12 cellular contexts compared by ENCODE assay signal in genomic region chr5:157971466-157972324, GRCh38.
DNase-seq lines count a peak whose midpoint lies in the region; ATAC-seq and TF ChIP-seq lines count a peak whose summit lies in the region.
"Had no signal": no experiment of that assay in that cellular context is flagged by ENCODE, and none has a peak within 500 bp of the region (broad histone marks: within the 10 kb centered on the region; RNA-seq: fewer than 3 reads in every experiment).

No MANE protein-coding gene starts in this region.

- H3K27me3 Mint-ChIP-seq in WTC11 (ENCODE audit: low read depth) = no peaks in the 10 kb centered on the region
- H3K27me3 Mint-ChIP-seq in activated CD8-positive, alpha-beta T cell treated with anti-CD3 and anti-CD28 coated beads for 36 hours = peaks cover 11% of the 10 kb centered on the region

- DNase-seq in NCI-H1417 (lab: John Stamatoyannopoulos, UW) (peak; percentile 6 to 53 (median 28)), NCI-H1417 treated with DMSO at 0.1 percent for 48 hours (lab: John Stamatoyannopoulos, UW) (no peak), WTC11 (ENCODE audit: low spot score) (peak; percentile 31), hippocampal formation (lab: John Stamatoyannopoulos, UW) (peak; percentile 8 to 58), superior temporal gyrus (ENCODE audit: extremely low spot score) (peak; percentile 55), NCI-H1436 treated with DMSO at 0.1 percent for 48 hours (lab: John Stamatoyannopoulos, UW) (no peak)
- DNase-seq in activated CD8-positive, alpha-beta T cell treated with anti-CD3 and anti-CD28 coated beads for 36 hours = no peak
- DNase-seq: activated T-cell treated with anti-CD3 and anti-CD28 coated beads for 4 hours, DMS53, KBM-7 had no signal

- TF ChIP-seq CTCF in WTC11 (IDR thresholded peaks at IDR 0.05) = no peak
- TF ChIP-seq CTCF in activated CD8-positive, alpha-beta T cell treated with anti-CD3 and anti-CD28 coated beads for 36 hours (IDR thresholded peaks at IDR 0.05) = no peak

- CTCF ChIA-PET in WTC11 (lab: Charles Lee) = interaction anchor here (0.6 to 2.7 kb wide), 13 partner anchors 20 to 213 kb away, joined by 3 to 15 read pairs (median 4); no protein-coding TSS in a partner anchor
- CTCF ChIA-PET in activated CD8-positive, alpha-beta T cell treated with anti-CD3 and anti-CD28 coated beads for 36 hours (lab: Charles Lee) = interaction anchor here (1.0 to 1.7 kb wide), 2 partner anchors 154 to 209 kb away, joined by 3 to 4 read pairs; no protein-coding TSS in a partner anchor

- intact Hi-C loops in activated CD8-positive, alpha-beta T cell treated with anti-CD3 and anti-CD28 coated beads for 36 hours (cut with micrococcal nuclease) = no loop called here

- POLR2A ChIA-PET in WTC11 (lab: Charles Lee) = interaction anchor here (1.4 kb wide), 1 partner anchor 21 kb away, joined by 4 read pairs; no protein-coding TSS in a partner anchor
- POLR2A ChIA-PET in activated CD8-positive, alpha-beta T cell treated with anti-CD3 and anti-CD28 coated beads for 36 hours (lab: Charles Lee) = interaction anchor here (1.0 kb wide), 1 partner anchor 14 kb away, joined by 3 read pairs; no protein-coding TSS in a partner anchor

- no peaks in the 10 kb centered on the region for H3K36me3 Mint-ChIP-seq in WTC11
- H3K36me3 Mint-ChIP-seq in activated CD8-positive, alpha-beta T cell treated with anti-CD3 and anti-CD28 coated beads for 36 hours (ENCODE audit: low read depth) = no peaks in the 10 kb centered on the region

- H3K4me1 Mint-ChIP-seq in WTC11 = peaks cover 33% of the 10 kb centered on the region
- no peaks in the 10 kb centered on the region for H3K4me1 Mint-ChIP-seq in activated CD8-positive, alpha-beta T cell treated with anti-CD3 and anti-CD28 coated beads for 36 hours (ENCODE audit: low read depth)

- no peak overlapping the region for H3K4me3 Mint-ChIP-seq in WTC11
- no peak overlapping the region for H3K4me3 Mint-ChIP-seq in activated CD8-positive, alpha-beta T cell treated with anti-CD3 and anti-CD28 coated beads for 36 hours

- ATAC-seq in WTC11 (peak; percentile 89), HG03354 (IDR thresholded peaks at IDR 0.05; ENCODE audit: poor library complexity, severe bottlenecking, unreplicated experiment) (no peak)
- ATAC-seq in activated CD8-positive, alpha-beta T cell treated with anti-CD3 and anti-CD28 coated beads for 36 hours = no peak
- ATAC-seq: left lobe of liver had no signal

- H3K27ac Mint-ChIP-seq in WTC11 = peak overlapping the region; percentile 58; the same call in 1 of the 2 replicates
- H3K27ac Mint-ChIP-seq in activated CD8-positive, alpha-beta T cell treated with anti-CD3 and anti-CD28 coated beads for 36 hours = no peak overlapping the region

- H3K9me3 Mint-ChIP-seq in WTC11 = peaks cover 6% of the 10 kb centered on the region; the same call in 1 of the 2 replicates
- no peaks in the 10 kb centered on the region for H3K9me3 Mint-ChIP-seq in activated CD8-positive, alpha-beta T cell treated with anti-CD3 and anti-CD28 coated beads for 36 hours

TF ChIP-seq in WTC11, 78 proteins besides CTCF, POLR2A, EP300 and RAD21:
- TF ChIP-seq ARID4B (CRISPR knock-in tag; IDR thresholded peaks at IDR 0.05; ENCODE audit: borderline replicate concordance) = no peak
- no peak for TF ChIP-seq E2F4 (CRISPR knock-in tag; IDR thresholded peaks at IDR 0.05; ENCODE audit: borderline replicate concordance, low read depth)
- no peak for TF ChIP-seq STAT6 (CRISPR knock-in tag; conservative IDR thresholded peaks at IDR 0.05; ENCODE audit: low read depth)

Comparison
In these comparisons a context has a peak if more than half of its experiments do, and no peak if none do; other contexts are left out.
1. DNase-seq: peak in NCI-H1417 (3 of 3), WTC11 (single experiment), hippocampal formation (2 of 2) and superior temporal gyrus (single experiment); none in NCI-H1417 treated with DMSO at 0.1 percent for 48 hours (single experiment), activated CD8-positive, alpha-beta T cell treated with anti-CD3 and anti-CD28 coated beads for 36 hours (single experiment) and NCI-H1436 treated with DMSO at 0.1 percent for 48 hours (single experiment).